Comparison of ENCODE assay signal across 12 cellular contexts in the genomic region with DNA sequence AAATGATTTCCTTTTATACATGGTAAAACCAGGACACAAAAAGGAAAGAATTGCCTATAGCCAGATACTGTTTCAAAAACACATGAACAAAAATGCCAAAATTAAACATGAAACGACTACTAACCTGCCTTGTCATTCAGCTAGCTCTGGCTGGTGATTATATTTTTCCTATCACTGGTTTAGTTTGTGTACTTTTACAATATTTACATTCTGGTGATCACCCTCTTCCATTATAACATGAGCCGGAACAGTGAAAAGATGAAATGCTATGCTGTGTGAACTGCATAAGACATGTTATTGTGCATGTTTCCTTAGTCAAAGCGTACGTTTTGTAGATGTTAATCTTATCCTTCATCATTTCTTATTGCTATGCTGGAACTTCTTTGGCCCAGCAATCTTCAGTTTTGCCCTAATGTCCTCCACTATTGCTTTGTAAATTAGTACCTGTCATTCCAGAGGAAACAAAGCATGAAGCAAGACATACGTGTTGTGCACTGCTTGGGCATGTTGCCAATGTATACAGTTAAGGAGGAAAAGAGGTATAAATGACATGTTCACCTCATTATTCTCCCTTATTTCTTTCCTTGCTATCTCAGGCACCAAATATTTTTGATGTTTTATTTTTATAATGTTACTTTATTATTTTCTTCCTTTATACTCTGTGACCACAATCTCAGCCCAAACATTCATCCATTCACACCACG.
DNase-seq lines count a peak whose midpoint lies in the region; ATAC-seq and TF ChIP-seq lines count a peak whose summit lies in the region.
"Had no signal": no experiment of that assay in that cellular context is flagged by ENCODE, and none has a peak within 500 bp of the region (broad histone marks: within the 10 kb centered on the region; RNA-seq: fewer than 3 reads in every experiment).

No MANE protein-coding gene starts in this region.

- H3K9me3 Mint-ChIP-seq in nephron progenitor cell = peaks cover 6% of the 10 kb centered on the region
- H3K9me3 Mint-ChIP-seq: activated naive CD4-positive, alpha-beta T cell treated with anti-CD3 and anti-CD28 coated beads, Interleukin-2, amount 50 U/mL, for 72 hours had no signal

- peaks cover 11% of the 10 kb centered on the region for H3K4me1 Mint-ChIP-seq in nephron progenitor cell

- 33 to 41% methylated on average over 6 of the region's 6 CpGs for WGBS in body of pancreas, 2 donors

- no peak overlapping the region for H3K27ac ChIP-seq in body of pancreas
- H3K27ac ChIP-seq: uterus had no signal

- TF ChIP-seq CTCF in body of pancreas (IDR thresholded peaks at IDR 0.05) (no peak), mucosa of descending colon (IDR thresholded peaks at IDR 0.05) (no peak), nephron progenitor cell (IDR thresholded peaks at IDR 0.05) (no peak)

- peaks cover 23% of the 10 kb centered on the region for H3K4me1 ChIP-seq in body of pancreas
- no peaks in the 10 kb centered on the region for H3K4me1 ChIP-seq in mucosa of descending colon (ENCODE audit: low read depth)
- H3K4me1 ChIP-seq: uterus had no signal

- no peaks in the 10 kb centered on the region for H3K27me3 Mint-ChIP-seq in nephron progenitor cell (ENCODE audit: low read depth, poor library complexity)

- H3K27ac Mint-ChIP-seq in nephron progenitor cell = no peak overlapping the region
- H3K27ac Mint-ChIP-seq: activated naive CD4-positive, alpha-beta T cell treated with anti-CD3 and anti-CD28 coated beads, Interleukin-2, amount 50 U/mL, for 72 hours had no signal

- ATAC-seq in body of pancreas (peak; percentile 9), mucosa of descending colon (peak; percentile 77), HG02852 (IDR thresholded peaks at IDR 0.05; ENCODE audit: unreplicated experiment) (no peak)
- ATAC-seq: activated naive CD4-positive, alpha-beta T cell treated with anti-CD3 and anti-CD28 coated beads, Interleukin-2, amount 50 U/mL, for 72 hours had no signal

- TF ChIP-seq POLR2A in body of pancreas (IDR thresholded peaks at IDR 0.05) = no peak

- no peaks in the 10 kb centered on the region for H3K27me3 ChIP-seq in body of pancreas
- H3K27me3 ChIP-seq: uterus had no signal

- DNase-seq in Daoy (ENCODE audit: low read depth) (peak; percentile 3), NCI-H1436 treated with DMSO at 0.1 percent for 48 hours (lab: John Stamatoyannopoulos, UW) (peak; percentile 24), body of pancreas (peak in 3 of 4 donors; percentile 18 to 33 (median 31)), mucosa of descending colon (peak in 1 of 3 donors; percentile 44), cerebellar nuclear complex (lab: John Stamatoyannopoulos, UW) (no peak), nephron progenitor cell (no peak)
- DNase-seq: caudate nucleus; GOT3; stimulated activated naive CD4-positive, alpha-beta T cell; uterus had no signal

- no peaks in the 10 kb centered on the region for H3K9me3 ChIP-seq in body of pancreas
- H3K9me3 ChIP-seq in mucosa of descending colon = no peaks in the 10 kb centered on the region
- H3K9me3 ChIP-seq: uterus had no signal

- H3K36me3 ChIP-seq in body of pancreas (replicated peaks in 1 of 2; ENCODE audit: insufficient read depth in 1 of 2, low read depth in 2 of 2) = no peaks in the 10 kb centered on the region
- H3K36me3 ChIP-seq in mucosa of descending colon (ENCODE audit: low read depth) = no peaks in the 10 kb centered on the region
- H3K36me3 ChIP-seq: uterus had no signal

- H3K4me3 Mint-ChIP-seq in nephron progenitor cell = no peak overlapping the region

- H3K36me3 Mint-ChIP-seq in nephron progenitor cell (ENCODE audit: low read depth) = peaks cover 5% of the 10 kb centered on the region
- H3K36me3 Mint-ChIP-seq: activated naive CD4-positive, alpha-beta T cell treated with anti-CD3 and anti-CD28 coated beads, Interleukin-2, amount 50 U/mL, for 72 hours had no signal

- intact Hi-C loops in body of pancreas (cut with DNase I) = no loop called here
- intact Hi-C loops in mucosa of descending colon (cut with DNase I, micrococcal nuclease) = no loop called here

- H3K4me3 ChIP-seq in body of pancreas (no peak overlapping the region), mucosa of descending colon (no peak overlapping the region)
- H3K4me3 ChIP-seq: uterus had no signal

Comparison
In these comparisons a context has a peak if more than half of its experiments do, and no peak if none do; other contexts are left out.
1. DNase-seq: peak in Daoy (single experiment), NCI-H1436 treated with DMSO at 0.1 percent for 48 hours (single experiment) and body of pancreas (3 of 4); none in cerebellar nuclear complex (0 of 2) and nephron progenitor cell (single experiment).